Comparison of ENCODE assay signal across 8 cellular contexts in the genomic region with DNA sequence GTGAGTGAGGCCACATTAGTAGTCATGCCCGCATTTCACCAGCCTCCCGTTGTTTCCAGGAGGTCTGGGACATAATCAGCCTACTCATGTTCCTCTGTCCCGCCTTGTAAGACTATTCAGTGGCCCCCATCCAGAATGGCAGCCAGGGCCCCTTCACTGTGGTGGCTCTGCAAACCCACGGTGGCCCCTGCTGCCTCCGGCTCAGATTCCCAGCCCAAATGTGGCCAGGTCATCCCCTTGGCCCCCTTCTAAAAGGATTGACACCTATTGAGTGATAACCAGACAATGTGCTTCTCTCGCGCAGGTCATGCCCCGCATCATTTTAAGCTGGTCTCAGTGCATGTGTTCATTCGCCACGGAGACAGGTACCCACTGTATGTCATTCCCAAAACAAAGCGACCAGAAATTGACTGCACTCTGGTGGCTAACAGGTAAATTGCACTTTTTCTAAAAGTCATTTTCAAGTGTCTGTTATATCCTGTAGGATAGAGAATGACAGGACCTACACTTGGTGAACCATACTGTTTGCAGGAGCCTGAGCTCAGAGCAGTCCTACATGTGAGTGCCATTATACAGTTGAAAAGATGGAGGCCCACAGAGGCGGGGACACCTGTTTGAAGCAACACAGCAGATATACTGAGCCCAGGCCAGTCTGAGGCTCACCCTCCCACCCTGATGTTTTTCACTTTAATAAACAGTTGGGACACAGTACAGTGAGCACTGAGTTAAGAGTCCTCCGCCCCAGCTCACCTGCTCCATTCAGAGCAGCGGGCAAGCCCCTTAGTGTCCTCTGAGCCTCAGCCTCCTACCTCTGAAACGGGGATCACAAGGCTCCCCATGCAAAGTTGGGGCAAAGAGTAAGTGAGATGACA. TPM values are rescaled to one million over a fixed set of nuclear protein-coding genes. Genes with fewer than 3 reads are reported as not detected.
DNase-seq lines count a peak whose midpoint lies in the region; ATAC-seq and TF ChIP-seq lines count a peak whose summit lies in the region.

No MANE protein-coding gene starts in this region.

- H3K4me3 ChIP-seq in HCT116 (replicated peaks in 1 of 2; ENCODE audit: low read depth in 1 of 2, low read length in 2 of 2) (no peak overlapping the region), cardiac fibroblast (replicated peaks in 1 of 2; ENCODE audit: low read depth in 2 of 2, low read length in 2 of 2) (no peak overlapping the region), lung (no peak overlapping the region)

- no peak for DNase-seq in activated CD4-positive, CD25-positive, alpha-beta regulatory T cell treated with anti-CD3 and anti-CD28 coated beads, Interleukin-2, amount 50 U/mL, for 72 hours
- DNase-seq in HCT116 (ENCODE audit: low read depth, low spot score) (no peak), NCI-H345 (lab: John Stamatoyannopoulos, UW) (peak; percentile 7), cardiac fibroblast (ENCODE audit: low read depth in 2 of 2) (peak; percentile 43 to 51), lung (ENCODE audit: low spot score) (no peak), T1000 (lab: John Stamatoyannopoulos, UW) (no peak)
- DNase-seq in stimulated activated CD4-positive, alpha-beta T cell treated with anti-CD3 and anti-CD28 coated beads, Interleukin-1b, Interleukin-23, amount 100 ng/mL, for 48 hours = no peak

- peak; percentile 48 to 67 (median 66); a peak in 5 of 6 replicates for TF ChIP-seq CTCF in HCT116 (IDR thresholded peaks at IDR 0.05 in 2 of 3, conservative IDR thresholded peaks at IDR 0.05 in 1 of 3; ENCODE audit: borderline replicate concordance in 1 of 3, insufficient read depth in 1 of 3, low read depth in 2 of 3, low read length in 2 of 3)
- TF ChIP-seq CTCF in cardiac fibroblast (IDR thresholded peaks at IDR 0.05; ENCODE audit: low read depth, low read length) = peak; percentile 58
- TF ChIP-seq CTCF in lung (IDR thresholded peaks at IDR 0.05; ENCODE audit: control extremely low read depth, extremely low read depth) = peak; percentile 22

- CTCF ChIA-PET in HCT116 (lab: Charles Lee) = no interaction called here

- peak; percentile 60 for TF ChIP-seq RAD21 in HCT116 (IDR thresholded peaks at IDR 0.05; ENCODE audit: low read depth)

- H4K20me1 ChIP-seq in HCT116 (ENCODE audit: insufficient read depth) = no peaks in the 10 kb centered on the region

- H3K9me2 ChIP-seq in HCT116 (ENCODE audit: insufficient read depth) = no peaks in the 10 kb centered on the region

- no peak overlapping the region for H3K9ac ChIP-seq in HCT116 (ENCODE audit: low read length)

- POLR2A ChIA-PET in HCT116 (lab: Charles Lee) = no interaction called here

- no peak overlapping the region for H3K4me2 ChIP-seq in HCT116 (ENCODE audit: low read length)

- H3K36me3 ChIP-seq in HCT116 (ENCODE audit: control insufficient read depth in 1 of 2, insufficient read depth in 2 of 2, low read length in 2 of 2) (no peaks in the 10 kb centered on the region), lung (ENCODE audit: control insufficient read depth in 2 of 2, insufficient read depth in 2 of 2, low read length in 2 of 2) (peaks cover 3 to 5% of the 10 kb centered on the region in 2 donors)

- H3K27ac ChIP-seq in HCT116 (ENCODE audit: low read depth, low read length) = no peak overlapping the region
- peak overlapping the region in 1 of 2 donors; percentile 43 for H3K27ac ChIP-seq in lung (ENCODE audit: low read depth in 1 of 2, low read length in 1 of 2)

- H2AFZ ChIP-seq in HCT116 (ENCODE audit: low read depth, low read length, poor library complexity, severe bottlenecking) = no peak overlapping the region

- no peaks in the 10 kb centered on the region for H3K9me3 ChIP-seq in HCT116 (ENCODE audit: control insufficient read depth in 1 of 2, insufficient read depth in 1 of 2, low read depth in 1 of 2, low read length in 2 of 2)
- H3K9me3 ChIP-seq in lung (ENCODE audit: control insufficient read depth in 2 of 2, insufficient read depth in 1 of 2, low read length in 1 of 2) = no peaks in the 10 kb centered on the region

- BruUV-seq in HCT116 (replicated peaks; lab: Mats Ljungman, UMichigan) = no TSS peak

- H3K79me2 ChIP-seq in HCT116 (ENCODE audit: insufficient read depth, low read length) = no peaks in the 10 kb centered on the region

- intact Hi-C loops in HCT116 (cut with micrococcal nuclease) = loop anchor here (5.0 kb wide), 1 partner anchor 267 kb away; no protein-coding TSS in a partner anchor

- no peaks in the 10 kb centered on the region for H3K4me1 ChIP-seq in HCT116 (ENCODE audit: control insufficient read depth in 1 of 2, insufficient read depth in 2 of 2, low read length in 2 of 2)
- H3K4me1 ChIP-seq in lung (ENCODE audit: control insufficient read depth in 2 of 2, insufficient read depth in 2 of 2, low read length in 2 of 2) = peaks cover 0 to 10% of the 10 kb centered on the region in 2 donors

- WGBS in lung, 2 donors = 64 to 65% methylated on average over 15 of the region's 15 CpGs

- RAD21 ChIA-PET in HCT116 (lab: Charles Lee; ENCODE audit: low non-redundant PET in 1 of 2, low total read pairs in 2 of 2, uncharacterized antibody in 2 of 2, unreplicated experiment in 2 of 2) = no interaction called here

- peak; percentile 26 to 31 for ATAC-seq in activated CD4-positive, CD25-positive, alpha-beta regulatory T cell treated with anti-CD3 and anti-CD28 coated beads, Interleukin-2, amount 50 U/mL, for 24 hours
- ATAC-seq in HCT116 (peak; percentile 88), lung (ENCODE audit: insufficient read depth, low FRiP score) (no peak)

- H3K27me3 ChIP-seq in HCT116 (ENCODE audit: insufficient read depth, low read length) (no peaks in the 10 kb centered on the region), lung (ENCODE audit: control insufficient read depth, insufficient read depth) (no peaks in the 10 kb centered on the region)

- no peak for TF ChIP-seq POLR2A in HCT116 (IDR thresholded peaks at IDR 0.05; ENCODE audit: borderline replicate concordance, extremely low read depth, insufficient read depth, insufficient read length)

TF ChIP-seq in HCT116, 20 proteins besides CTCF, POLR2A, EP300 and RAD21:
- TF ChIP-seq EZH2phosphoT487 (IDR thresholded peaks at IDR 0.05; ENCODE audit: borderline replicate concordance) (no peak), YY1 (IDR thresholded peaks at IDR 0.05; ENCODE audit: extremely low read depth, insufficient replicate concordance, low read depth, low read length) (no peak), SIN3A (IDR thresholded peaks at IDR 0.05; ENCODE audit: low read depth) (no peak), POLR2AphosphoS5 (IDR thresholded peaks at IDR 0.05; ENCODE audit: low read depth, low read length) (no peak), ELF1 (IDR thresholded peaks at IDR 0.05; ENCODE audit: borderline replicate concordance, low read depth) (no peak), SP1 (IDR thresholded peaks at IDR 0.05; ENCODE audit: low read depth) (no peak), SRF (IDR thresholded peaks at IDR 0.05; ENCODE audit: low read depth) (no peak), FOSL1 (IDR thresholded peaks at IDR 0.05; ENCODE audit: low read depth) (no peak), CBX3 (IDR thresholded peaks at IDR 0.05; ENCODE audit: low read depth) (no peak), TCF7L2 (IDR thresholded peaks at IDR 0.05; ENCODE audit: borderline replicate concordance, extremely low read depth, insufficient read depth, insufficient read length) (no peak), EGR1 (IDR thresholded peaks at IDR 0.05; ENCODE audit: low read depth) (no peak)
- TF ChIP-seq, protein P1, sequence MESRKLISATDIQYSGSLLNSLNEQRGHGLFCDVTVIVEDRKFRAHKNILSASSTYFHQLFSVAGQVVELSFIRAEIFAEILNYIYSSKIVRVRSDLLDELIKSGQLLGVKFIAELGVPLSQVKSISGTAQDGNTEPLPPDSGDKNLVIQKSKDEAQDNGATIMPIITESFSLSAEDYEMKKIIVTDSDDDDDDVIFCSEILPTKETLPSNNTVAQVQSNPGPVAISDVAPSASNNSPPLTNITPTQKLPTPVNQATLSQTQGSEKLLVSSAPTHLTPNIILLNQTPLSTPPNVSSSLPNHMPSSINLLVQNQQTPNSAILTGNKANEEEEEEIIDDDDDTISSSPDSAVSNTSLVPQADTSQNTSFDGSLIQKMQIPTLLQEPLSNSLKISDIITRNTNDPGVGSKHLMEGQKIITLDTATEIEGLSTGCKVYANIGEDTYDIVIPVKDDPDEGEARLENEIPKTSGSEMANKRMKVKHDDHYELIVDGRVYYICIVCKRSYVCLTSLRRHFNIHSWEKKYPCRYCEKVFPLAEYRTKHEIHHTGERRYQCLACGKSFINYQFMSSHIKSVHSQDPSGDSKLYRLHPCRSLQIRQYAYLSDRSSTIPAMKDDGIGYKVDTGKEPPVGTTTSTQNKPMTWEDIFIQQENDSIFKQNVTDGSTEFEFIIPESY (IDR thresholded peaks at IDR 0.05; ENCODE audit: extremely low read depth, insufficient replicate concordance, low read length) = no peak
- TF ChIP-seq, protein P2, sequence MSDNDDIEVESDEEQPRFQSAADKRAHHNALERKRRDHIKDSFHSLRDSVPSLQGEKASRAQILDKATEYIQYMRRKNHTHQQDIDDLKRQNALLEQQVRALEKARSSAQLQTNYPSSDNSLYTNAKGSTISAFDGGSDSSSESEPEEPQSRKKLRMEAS (IDR thresholded peaks at IDR 0.05) = no peak

RNA-seq across cellular contexts. Expression of a gene that starts 47.7 kb away (rescaled TPM):
- total RNA-seq in HCT116 (2021; ENCODE audit: unreplicated experiment) = 15.3 TPM
- 5.9 and 8.3 TPM in 2 replicates for polyA plus RNA-seq in HCT116 (2012)
- total RNA-seq in lung = 10 to 100 TPM in 1 of 2 donors, 1 to 10 TPM in 1; 8.5 to 17.8 TPM
- polyA plus RNA-seq in lung = 1 to 10 TPM; 6.3 TPM

Comparison
In these comparisons a context has a peak if more than half of its experiments do, and no peak if none do; other contexts are left out.
1. DNase-seq: peak in NCI-H345 (single experiment) and cardiac fibroblast (2 of 2); none in activated CD4-positive, CD25-positive, alpha-beta regulatory T cell treated with anti-CD3 and anti-CD28 coated beads, Interleukin-2, amount 50 U/mL, for 72 hours (single experiment), HCT116 (single experiment), lung (single experiment), stimulated activated CD4-positive, alpha-beta T cell treated with anti-CD3 and anti-CD28 coated beads, Interleukin-1b, Interleukin-23, amount 100 ng/mL, for 48 hours (single experiment) and T1000 (single experiment).
2. Peak in every context shown above with its lines, with median percentiles within 50 percentile points of each other: CTCF ChIP-seq.